ENCODE assay signal across 8 cellular contexts in genomic region chr10:5413012-5413938, GRCh38. TPM values are rescaled to one million over a fixed set of nuclear protein-coding genes. Genes with fewer than 3 reads are reported as not detected.
DNase-seq lines count a peak whose midpoint lies in the region; ATAC-seq, FAIRE-seq and TF ChIP-seq lines count a peak whose summit lies in the region.

No MANE protein-coding gene starts in this region.

- DNase-seq in NCI-H1417 (lab: John Stamatoyannopoulos, UW) (peak in 2 of 3 experiments; percentile 2 to 22), NCI-H1417 treated with DMSO at 0.1 percent for 48 hours (lab: John Stamatoyannopoulos, UW) (no peak), brain pericyte (ENCODE audit: low read depth, low spot score) (peak; percentile 16), kidney (no peak), testis (no peak)
- no peak for DNase-seq in Jurkat, Clone E6-1 (ENCODE audit: low read depth, low spot score)
- DNase-seq in activated naive CD4-positive, alpha-beta T cell treated with anti-CD3 and anti-CD28 coated beads, Interleukin-2, amount 50 U/mL, for 16 hours, result no peak

- 18 to 21% methylated on average over 11 to 19 of the region's 20 CpGs for WGBS in testis, 2 donors

- no peak for FAIRE-seq in kidney (lab: Jason Lieb, UNC)

- peaks cover 0 to 1% of the 10 kb centered on the region in 2 donors for H3K9me3 ChIP-seq in kidney (ENCODE audit: control insufficient read depth in 1 of 2, low read length in 2 of 2)
- H3K9me3 ChIP-seq in testis, result no peaks in the 10 kb centered on the region

- H3K27ac ChIP-seq in kidney (ENCODE audit: low read depth in 2 of 2, low read length in 2 of 2), result no peak overlapping the region
- H3K27ac ChIP-seq in testis, result peak overlapping the region; percentile 78 to 80

- H3K36me3 ChIP-seq in kidney (ENCODE audit: control insufficient read depth in 1 of 2, insufficient read depth in 2 of 2, low read length in 2 of 2), result no peaks in the 10 kb centered on the region
- H3K36me3 ChIP-seq in testis (ENCODE audit: low read depth, missing control alignments), result no peaks in the 10 kb centered on the region

- no peaks in the 10 kb centered on the region for H3K27me3 ChIP-seq in testis

- no peak overlapping the region for H3K9ac ChIP-seq in kidney (ENCODE audit: low read length in 2 of 2)

- ATAC-seq in HG02623 (IDR thresholded peaks at IDR 0.05; ENCODE audit: unreplicated experiment), result no peak

- intact Hi-C loops in kidney (cut with DNase I) (no loop called here), testis (cut with DNase I; ENCODE audit: low total_unique reads) (no loop called here)

- H3K4me3 ChIP-seq in Jurkat, Clone E6-1 (ENCODE audit: low read length), result peak overlapping the region; percentile 81
- H3K4me3 ChIP-seq in kidney (ENCODE audit: low read length in 2 of 2) (peak overlapping the region; percentile 75 to 80), testis (peak overlapping the region; percentile 80 to 83)

- TF ChIP-seq POLR2A in testis (IDR thresholded peaks at IDR 0.05), result no peak

- TF ChIP-seq CTCF in kidney (IDR thresholded peaks at IDR 0.05; ENCODE audit: borderline replicate concordance, extremely low read depth, insufficient read depth), result no peak
- TF ChIP-seq CTCF in testis (IDR thresholded peaks at IDR 0.05), result no peak

- peaks cover 0 to 5% of the 10 kb centered on the region in 2 donors for H3K4me1 ChIP-seq in kidney (ENCODE audit: control insufficient read depth in 1 of 2, insufficient read depth in 1 of 2, low read depth in 1 of 2, low read length in 2 of 2)
- peaks cover 6% of the 10 kb centered on the region for H3K4me1 ChIP-seq in testis

RNA-seq across cellular contexts. Expression of gene NET1, which starts 0.9 kb away (rescaled TPM):
- 24.6 TPM for polyA plus RNA-seq in Jurkat, Clone E6-1 (2012; ENCODE audit: insufficient read depth, insufficient read length)
- 86.5 TPM for total RNA-seq in kidney
- polyA plus RNA-seq in kidney (ENCODE audit: insufficient read depth, low read depth, low replicate concordance), result 35.9 TPM
- total RNA-seq in testis, result 10 to 100 TPM; 39.9 to 40.7 TPM
- 29.7 TPM for polyA plus RNA-seq in testis (ENCODE audit: insufficient read depth, low read depth, low replicate concordance)

RNA-seq across cellular contexts. Expression of gene TUBAL3, which starts 8.6 kb away (rescaled TPM):
- 3.3 TPM for polyA plus RNA-seq in Jurkat, Clone E6-1 (2012; ENCODE audit: insufficient read depth, insufficient read length)
- total RNA-seq in kidney, result 0.44 TPM
- polyA plus RNA-seq in kidney (ENCODE audit: insufficient read depth, low read depth, low replicate concordance), result 10.8 TPM
- 1 to 10 TPM in 1 of 2 donors, under 1 TPM in 1; 0.93 to 2.5 TPM for total RNA-seq in testis
- 5.3 TPM for polyA plus RNA-seq in testis (ENCODE audit: insufficient read depth, low read depth, low replicate concordance)

RNA-seq across cellular contexts. Expression of gene UCN3, which starts 48.5 kb away (rescaled TPM):
- not detected for polyA plus RNA-seq in Jurkat, Clone E6-1 (2012; ENCODE audit: insufficient read depth, insufficient read length)
- total RNA-seq in kidney (not detected), testis (not detected)
- polyA plus RNA-seq in kidney (ENCODE audit: insufficient read depth, low read depth, low replicate concordance) (1.4 TPM), testis (ENCODE audit: insufficient read depth, low read depth, low replicate concordance) (not detected)

Comparison
In these comparisons a context has a peak if more than half of its experiments do, and no peak if none do; other contexts are left out.
1. DNase-seq: peak in NCI-H1417 (2 of 3) and brain pericyte (single experiment); none in NCI-H1417 treated with DMSO at 0.1 percent for 48 hours (single experiment), Jurkat, Clone E6-1 (single experiment), kidney (single experiment), testis (single experiment) and activated naive CD4-positive, alpha-beta T cell treated with anti-CD3 and anti-CD28 coated beads, Interleukin-2, amount 50 U/mL, for 16 hours (single experiment).
2. H3K27ac ChIP-seq: peak in testis (2 of 2); none in kidney (0 of 2).
3. Peak in every context shown above with its lines, with median percentiles within 50 percentile points of each other: H3K4me3 ChIP-seq.